8 cellular contexts compared by ENCODE assay signal in genomic region chr20:62927128-62927705, GRCh38. TPM values are rescaled to one million over a fixed set of nuclear protein-coding genes. Genes with fewer than 3 reads are reported as not detected.
DNase-seq lines count a peak whose midpoint lies in the region; ATAC-seq and TF ChIP-seq lines count a peak whose summit lies in the region.

No MANE protein-coding gene starts in this region.

- H3K4me3 Mint-ChIP-seq in HFFc6, result peak overlapping the region; percentile 91
- H3K4me3 Mint-ChIP-seq in activated CD8-positive, alpha-beta T cell treated with anti-CD3 and anti-CD28 coated beads for 36 hours, result peak overlapping the region; percentile 88
- peak overlapping the region; percentile 94 for H3K4me3 Mint-ChIP-seq in stimulated activated memory B cell treated with anti-CD40 and anti-IgM and Interleukin-4, amounts not matched to agents 10 μg/mL and 1 μg/mL and 100 μg/mL, for 72 hours

- peaks cover 74% of the 10 kb centered on the region for H3K4me1 Mint-ChIP-seq in HFFc6 (ENCODE audit: low read depth)
- H3K4me1 Mint-ChIP-seq in activated CD8-positive, alpha-beta T cell treated with anti-CD3 and anti-CD28 coated beads for 36 hours (ENCODE audit: low read depth), result peaks cover 67% of the 10 kb centered on the region
- H3K4me1 Mint-ChIP-seq in stimulated activated memory B cell treated with anti-CD40 and anti-IgM and Interleukin-4, amounts not matched to agents 10 μg/mL and 1 μg/mL and 100 μg/mL, for 72 hours, result peaks cover 79% of the 10 kb centered on the region

- H3K27me3 ChIP-seq in iPS DF 6.9 (ENCODE audit: control insufficient read depth, insufficient read depth, low read length), result no peaks in the 10 kb centered on the region

- POLR2A ChIA-PET in activated CD8-positive, alpha-beta T cell treated with anti-CD3 and anti-CD28 coated beads for 36 hours (lab: Charles Lee), result interaction anchor here (0.8 to 17.8 kb wide), 10 partner anchors 9 to 43 kb away, joined by 3 to 243 read pairs (median 4); partner anchors contain the start of gene GID8

- peaks cover 5% of the 10 kb centered on the region; the same call in 1 of the 2 replicates for H3K4me1 ChIP-seq in iPS DF 6.9 (ENCODE audit: control insufficient read depth, insufficient read depth, low read length)

- no CpG with 5 or more reads among the region's 12 CpGs for WGBS in iPS DF 6.9 (ENCODE audit: insufficient coverage, insufficient read length)

- no peaks in the 10 kb centered on the region for H3K9me3 ChIP-seq in iPS DF 6.9 (ENCODE audit: control insufficient read depth, insufficient read depth, low read length)

- intact Hi-C loops in activated CD8-positive, alpha-beta T cell treated with anti-CD3 and anti-CD28 coated beads for 36 hours (cut with micrococcal nuclease), result no loop called here

- TF ChIP-seq CTCF in HFFc6 (IDR thresholded peaks at IDR 0.05), result no peak
- no peak for TF ChIP-seq CTCF in activated CD8-positive, alpha-beta T cell treated with anti-CD3 and anti-CD28 coated beads for 36 hours (IDR thresholded peaks at IDR 0.05)

- H3K36me3 ChIP-seq in iPS DF 6.9 (ENCODE audit: control insufficient read depth, insufficient read depth, low read length), result no peaks in the 10 kb centered on the region

- peak overlapping the region; percentile 48 for H3K27ac ChIP-seq in iPS DF 6.9 (ENCODE audit: low read length)

- H3K27ac Mint-ChIP-seq in HFFc6, result peak overlapping the region; percentile 78
- H3K27ac Mint-ChIP-seq in activated CD8-positive, alpha-beta T cell treated with anti-CD3 and anti-CD28 coated beads for 36 hours, result peak overlapping the region; percentile 88
- H3K27ac Mint-ChIP-seq in stimulated activated memory B cell treated with anti-CD40 and anti-IgM and Interleukin-4, amounts not matched to agents 10 μg/mL and 1 μg/mL and 100 μg/mL, for 72 hours, result peak overlapping the region; percentile 95

- ATAC-seq in activated CD8-positive, alpha-beta T cell treated with anti-CD3 and anti-CD28 coated beads for 36 hours, result no peak
- ATAC-seq in stimulated activated memory B cell treated with anti-CD40 and anti-IgM and Interleukin-4, amounts not matched to agents 10 μg/mL and 1 μg/mL and 100 μg/mL, for 72 hours, result no peak
- no peak for ATAC-seq in GM18873 (IDR thresholded peaks at IDR 0.05; ENCODE audit: low FRiP score, unreplicated experiment)

- H3K27me3 Mint-ChIP-seq in HFFc6 (ENCODE audit: insufficient read depth), result no peaks in the 10 kb centered on the region; the same call in 1 of the 2 replicates
- no peaks in the 10 kb centered on the region for H3K27me3 Mint-ChIP-seq in activated CD8-positive, alpha-beta T cell treated with anti-CD3 and anti-CD28 coated beads for 36 hours
- no peaks in the 10 kb centered on the region for H3K27me3 Mint-ChIP-seq in stimulated activated memory B cell treated with anti-CD40 and anti-IgM and Interleukin-4, amounts not matched to agents 10 μg/mL and 1 μg/mL and 100 μg/mL, for 72 hours

- H3K36me3 Mint-ChIP-seq in HFFc6 (ENCODE audit: low read depth), result no peaks in the 10 kb centered on the region; the same call in 1 of the 2 replicates
- H3K36me3 Mint-ChIP-seq in activated CD8-positive, alpha-beta T cell treated with anti-CD3 and anti-CD28 coated beads for 36 hours (ENCODE audit: low read depth), result peaks cover 30% of the 10 kb centered on the region
- no peaks in the 10 kb centered on the region for H3K36me3 Mint-ChIP-seq in stimulated activated memory B cell treated with anti-CD40 and anti-IgM and Interleukin-4, amounts not matched to agents 10 μg/mL and 1 μg/mL and 100 μg/mL, for 72 hours

- DNase-seq in HFFc6 (no peak), iPS DF 6.9 (ENCODE audit: low read depth, low spot score) (no peak), epidermal melanocyte (ENCODE audit: insufficient read length, low spot score) (no peak), SIG-M5 (lab: John Stamatoyannopoulos, UW) (no peak), NCI-H82 treated with DMSO at 0.1 percent for 48 hours (lab: John Stamatoyannopoulos, UW; ENCODE audit: unreplicated experiment) (no peak)
- no peak for DNase-seq in activated CD8-positive, alpha-beta T cell treated with anti-CD3 and anti-CD28 coated beads for 36 hours

- CTCF ChIA-PET in activated CD8-positive, alpha-beta T cell treated with anti-CD3 and anti-CD28 coated beads for 36 hours (lab: Charles Lee), result interaction anchor here (1.0 to 3.1 kb wide), 6 partner anchors 9 to 51 kb away, joined by 3 to 15 read pairs (median 10); partner anchors contain the start of gene GID8

- no peaks in the 10 kb centered on the region for H3K9me3 Mint-ChIP-seq in HFFc6
- H3K9me3 Mint-ChIP-seq in activated CD8-positive, alpha-beta T cell treated with anti-CD3 and anti-CD28 coated beads for 36 hours, result no peaks in the 10 kb centered on the region
- H3K9me3 Mint-ChIP-seq in stimulated activated memory B cell treated with anti-CD40 and anti-IgM and Interleukin-4, amounts not matched to agents 10 μg/mL and 1 μg/mL and 100 μg/mL, for 72 hours, result no peaks in the 10 kb centered on the region

- H3K4me3 ChIP-seq in iPS DF 6.9 (ENCODE audit: low read length), result peak overlapping the region; percentile 74; the same call in 1 of the 2 replicates

RNA-seq across cellular contexts. Expression of gene DIDO1, which starts 0.9 kb away (rescaled TPM):
- total RNA-seq in HFFc6 (2021; fragmentation: NEBNext Ultra II Directional; extraction: Animal tissue kit (Norgen Biotek cat#: 25700)), result 10 to 100 TPM; 31.9 to 36.1 (median 34.8) TPM
- 10 to 100 TPM; 45.9 to 47.4 TPM for total RNA-seq in activated CD8-positive, alpha-beta T cell treated with anti-CD3 and anti-CD28 coated beads for 36 hours

RNA-seq across cellular contexts. Expression of gene GID8, which starts 10.7 kb away (rescaled TPM):
- total RNA-seq in HFFc6 (2021; fragmentation: NEBNext Ultra II Directional; extraction: Animal tissue kit (Norgen Biotek cat#: 25700)), result 10 to 100 TPM; 19.1 to 26.9 (median 22.6) TPM
- 10 to 100 TPM; 39.2 to 42.2 TPM for total RNA-seq in activated CD8-positive, alpha-beta T cell treated with anti-CD3 and anti-CD28 coated beads for 36 hours

RNA-seq across cellular contexts. Expression of gene SLC17A9, which starts 25.3 kb away (rescaled TPM):
- 10 to 100 TPM; 32.8 to 47.0 (median 35.7) TPM for total RNA-seq in HFFc6 (2021; fragmentation: NEBNext Ultra II Directional; extraction: Animal tissue kit (Norgen Biotek cat#: 25700))
- 10 to 100 TPM; 78.5 to 78.7 TPM for total RNA-seq in activated CD8-positive, alpha-beta T cell treated with anti-CD3 and anti-CD28 coated beads for 36 hours
